Comparison of ENCODE assay signal across 9 cellular contexts in genomic region chr11:75563978-75564552, GRCh38. TPM values are rescaled to one million over a fixed set of nuclear protein-coding genes. Genes with fewer than 3 reads are reported as not detected.
DNase-seq lines count a peak whose midpoint lies in the region; ATAC-seq and TF ChIP-seq lines count a peak whose summit lies in the region.
"Had no signal": no experiment of that assay in that cellular context is flagged by ENCODE, and none has a peak within 500 bp of the region (broad histone marks: within the 10 kb centered on the region; RNA-seq: fewer than 3 reads in every experiment).

No MANE protein-coding gene starts in this region.

- no peaks in the 10 kb centered on the region for H3K9me3 Mint-ChIP-seq in Calu3 (ENCODE audit: low read depth, unreplicated experiment)
- H3K9me3 Mint-ChIP-seq in natural killer cell treated with Interleukin-12 subunit alpha and Interleukin-12 subunit beta and Interleukin-15 and Interleukin-18, amount 100 ng/mL, for 72 hours = no peaks in the 10 kb centered on the region

- H3K27ac Mint-ChIP-seq in Calu3 (ENCODE audit: unreplicated experiment) = peak overlapping the region; percentile 62
- H3K27ac Mint-ChIP-seq in natural killer cell treated with Interleukin-12 subunit alpha and Interleukin-12 subunit beta and Interleukin-15 and Interleukin-18, amount 100 ng/mL, for 72 hours = peak overlapping the region; percentile 93 to 97

- H3K9me3 ChIP-seq in esophagus muscularis mucosa = no peaks in the 10 kb centered on the region

- no peak for TF ChIP-seq CTCF in Calu3 (IDR thresholded peaks at IDR 0.05; ENCODE audit: unreplicated experiment)
- TF ChIP-seq CTCF in esophagus muscularis mucosa (IDR thresholded peaks at IDR 0.05) = peak; percentile 36 to 69 (median 64)

- in situ Hi-C loops in SK-MEL-5 (cut with HindIII; ENCODE audit: low pct_unique_long_range_greater_than_20kb, low sequenced_read_pairs) = no loop called here

- no peaks in the 10 kb centered on the region for H3K27me3 Mint-ChIP-seq in Calu3 (ENCODE audit: unreplicated experiment)
- H3K27me3 Mint-ChIP-seq in natural killer cell treated with Interleukin-12 subunit alpha and Interleukin-12 subunit beta and Interleukin-15 and Interleukin-18, amount 100 ng/mL, for 72 hours = no peaks in the 10 kb centered on the region

- H3K4me1 Mint-ChIP-seq in Calu3 (ENCODE audit: low read depth, unreplicated experiment) = peaks cover 16% of the 10 kb centered on the region
- H3K4me1 Mint-ChIP-seq in natural killer cell treated with Interleukin-12 subunit alpha and Interleukin-12 subunit beta and Interleukin-15 and Interleukin-18, amount 100 ng/mL, for 72 hours (ENCODE audit: low read depth in 2 of 2) = peaks cover 14 to 29% of the 10 kb centered on the region in 2 donors

- H3K4me3 Mint-ChIP-seq in Calu3 (ENCODE audit: low read depth, unreplicated experiment) = peak overlapping the region; percentile 91
- H3K4me3 Mint-ChIP-seq in natural killer cell treated with Interleukin-12 subunit alpha and Interleukin-12 subunit beta and Interleukin-15 and Interleukin-18, amount 100 ng/mL, for 72 hours = peak overlapping the region; percentile 99

- ATAC-seq in natural killer cell treated with Interleukin-12 subunit alpha and Interleukin-12 subunit beta and Interleukin-15 and Interleukin-18, amount 100 ng/mL, for 72 hours = no peak
- ATAC-seq in HG03460 (IDR thresholded peaks at IDR 0.05; ENCODE audit: unreplicated experiment) = no peak
- no peak for ATAC-seq in GM21526 (IDR thresholded peaks at IDR 0.05; ENCODE audit: low FRiP score, unreplicated experiment)

- H3K4me1 ChIP-seq in esophagus muscularis mucosa = peaks cover 80 to 92% (median 89%) of the 10 kb centered on the region in 4 donors

- no peak for TF ChIP-seq EP300 in esophagus muscularis mucosa (IDR thresholded peaks at IDR 0.05)

- 15% methylated on average over 3 of the region's 9 CpGs for WGBS in esophagus muscularis mucosa

- BruUV-seq in Calu3 (replicated peaks; lab: Mats Ljungman, UMichigan) = no TSS peak

- peak overlapping the region; percentile 85 to 97 (median 94) for H3K4me3 ChIP-seq in esophagus muscularis mucosa

- DNase-seq in Calu3 (no peak), SK-MEL-5 (ENCODE audit: low read depth, low spot score) (peak; percentile 45), esophagus muscularis mucosa (ENCODE audit: extremely low spot score) (no peak), T-helper 9 cell (no peak), NCI-H2029 (lab: John Stamatoyannopoulos, UW) (no peak)
- DNase-seq in natural killer cell treated with Interleukin-12 subunit alpha and Interleukin-12 subunit beta and Interleukin-15 and Interleukin-18, amount 100 ng/mL, for 72 hours (ENCODE audit: low spot score) = no peak

- CTCF ChIA-PET in Calu3 (lab: Charles Lee) = no interaction called here

- TF ChIP-seq POLR2A in esophagus muscularis mucosa (IDR thresholded peaks at IDR 0.05; ENCODE audit: low read depth) = no peak

- intact Hi-C loops in Calu3 (cut with micrococcal nuclease; ENCODE audit: unreplicated experiment) (no loop called here), esophagus muscularis mucosa (cut with DNase I) (no loop called here)

- H3K27me3 ChIP-seq in esophagus muscularis mucosa = no peaks in the 10 kb centered on the region

- H3K36me3 ChIP-seq in esophagus muscularis mucosa = peaks cover 25 to 41% (median 34%) of the 10 kb centered on the region in 4 donors

- peaks cover 49% of the 10 kb centered on the region for H3K36me3 Mint-ChIP-seq in Calu3 (ENCODE audit: insufficient read depth, unreplicated experiment)
- H3K36me3 Mint-ChIP-seq in natural killer cell treated with Interleukin-12 subunit alpha and Interleukin-12 subunit beta and Interleukin-15 and Interleukin-18, amount 100 ng/mL, for 72 hours = no peaks in the 10 kb centered on the region

- H3K27ac ChIP-seq in esophagus muscularis mucosa (replicated peaks in 1 of 4) = peak overlapping the region; percentile 99 to 100 (median 100)
- H3K27ac ChIP-seq: HL-60 had no signal

RNA-seq across cellular contexts. Expression of gene SERPINH1, which starts 2.0 kb away (rescaled TPM):
- 58.8 and 80.0 TPM in 2 replicates for total RNA-seq in Calu3 (2022)
- total RNA-seq in SK-MEL-5 (2014; rRNA removed; shearing (Covaris generic)) = 21.5 and 21.6 TPM in 2 replicates
- 47.4 and 49.2 TPM in 2 replicates for polyA plus RNA-seq in SK-MEL-5 (2015; cell fraction: cytosol; rRNA removed)
- 15.3 and 31.8 TPM in 2 replicates for polyA plus RNA-seq in SK-MEL-5 (2015; cell fraction: nucleus; rRNA removed)
- total RNA-seq in esophagus muscularis mucosa = 100 to 1,000 TPM; 162 to 270 (median 219) TPM
- total RNA-seq in natural killer cell treated with Interleukin-12 subunit alpha and Interleukin-12 subunit beta and Interleukin-15 and Interleukin-18, amount 100 ng/mL, for 72 hours = 1 to 10 TPM; 4.4 to 6.4 TPM

RNA-seq across cellular contexts. Expression of gene GDPD5, which starts 38.3 kb away (rescaled TPM):
- total RNA-seq in Calu3 (2022) = 7.0 and 7.4 TPM in 2 replicates
- total RNA-seq in SK-MEL-5 (2014; rRNA removed; shearing (Covaris generic)) = 107 and 109 TPM in 2 replicates
- polyA plus RNA-seq in SK-MEL-5 (2015; cell fraction: cytosol; rRNA removed) = 133 and 140 TPM in 2 replicates
- 322 and 357 TPM in 2 replicates for polyA plus RNA-seq in SK-MEL-5 (2015; cell fraction: nucleus; rRNA removed)
- 1 to 10 TPM; 5.1 to 9.3 (median 8.4) TPM for total RNA-seq in esophagus muscularis mucosa
- 10 to 100 TPM in 1 of 2 donors, 1 to 10 TPM in 1; 7.2 to 28.2 TPM for total RNA-seq in natural killer cell treated with Interleukin-12 subunit alpha and Interleukin-12 subunit beta and Interleukin-15 and Interleukin-18, amount 100 ng/mL, for 72 hours
